ENCODE assay signal across 27 cellular contexts in the genomic region with DNA sequence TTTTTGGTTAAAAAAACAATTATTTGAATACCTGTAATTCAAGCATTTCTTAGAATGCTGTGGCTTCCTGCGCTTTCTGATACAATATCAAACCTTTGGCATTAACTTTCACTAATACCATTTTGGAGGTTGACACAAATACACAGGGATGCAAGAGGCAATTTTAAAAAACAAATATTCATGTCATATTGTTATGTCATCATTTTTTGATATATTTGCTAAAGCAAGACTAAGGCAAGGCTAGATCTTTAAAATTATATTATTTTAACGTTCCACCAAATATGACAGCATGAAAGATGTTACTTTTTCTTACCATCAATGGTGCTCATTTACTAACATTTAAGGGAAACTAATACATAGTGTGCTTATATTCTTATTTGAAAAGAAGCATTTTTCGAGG.
"Had no signal": no experiment of that assay in that cellular context is flagged by ENCODE, and none has a peak within 500 bp of the region (broad histone marks: within the 10 kb centered on the region; RNA-seq: fewer than 3 reads in every experiment).

No MANE protein-coding gene starts in this region.

- H3K36me3 ChIP-seq: thoracic aorta, thyroid gland, transverse colon, uterus had no signal

- H3K27ac ChIP-seq: stomach, suprapubic skin, testis, thoracic aorta, thyroid gland, tibial artery, tibial nerve, transverse colon, upper lobe of left lung, upper lobe of right lung, uterus, vagina had no signal

- FAIRE-seq: urothelium cell line had no signal

- H3K9me3 ChIP-seq: stomach, suprapubic skin, testis, thoracic aorta, thyroid gland, tibial artery, tibial nerve, transverse colon, upper lobe of left lung, upper lobe of right lung, uterus, vagina had no signal

- H3K4me1 ChIP-seq: stomach, suprapubic skin, testis, tibial artery, tibial nerve, upper lobe of left lung, upper lobe of right lung, uterus, vagina had no signal

- H3K27me3 ChIP-seq: stomach, suprapubic skin, testis, thyroid gland, tibial artery, tibial nerve, transverse colon, upper lobe of left lung, upper lobe of right lung, uterus, vagina had no signal

- H3K4me3 ChIP-seq: stomach, suprapubic skin, testis, thoracic aorta, thyroid gland, tibial artery, tibial nerve, transverse colon, upper lobe of left lung, upper lobe of right lung, uterus, vagina had no signal

- DNase-seq: stimulated activated CD4-positive, alpha-beta T cell treated with anti-CD3 and anti-CD28 coated beads, Interleukin-2, amount 100 ng/mL, for 48 hours; stimulated activated CD4-positive, alpha-beta T cell treated with anti-CD3 and anti-CD28 coated beads, Interleukin-4, amount 100 ng/mL, for 1 hour; stimulated activated CD4-positive, alpha-beta T cell treated with anti-CD3 and anti-CD28 coated beads, Interleukin-4, amount 100 ng/mL, for 24 hours; stimulated activated CD4-positive, alpha-beta T cell treated with anti-CD3 and anti-CD28 coated beads, Interleukin-4, amount 100 ng/mL, for 4 hours; stimulated activated CD8-positive, alpha-beta memory T cell treated with anti-CD3 and anti-CD28 coated beads, Interleukin-4, amount 100 ng/mL, for 48 hours; stimulated activated naive B cell treated with anti-CD40 and anti-IgM and Interleukin-4, amounts not matched to agents 10 μg/mL and 1 μg/mL and 100 μg/mL, for 72 hours; stimulated activated naive CD4-positive, alpha-beta T cell; stimulated activated naive CD4-positive, alpha-beta T cell treated with Interleukin-2 at 50 U/mL for 16 hours; stimulated activated naive CD8-positive, alpha-beta T cell treated with anti-CD3 and anti-CD28 coated beads, Interleukin-15, amount 100 ng/mL, for 72 hours; stimulated activated naive CD8-positive, alpha-beta T cell treated with anti-CD3 and anti-CD28 coated beads, Interleukin-15, Interleukin-2, amounts not matched to agents 100 U/mL and 50 U/mL, for 24 hours; stomach; substantia nigra; testis; thyroid gland; tibial artery; transverse colon; trophoblast cell; upper lobe of right lung; uterus had no signal

- ATAC-seq: stimulated activated effector memory CD8-positive, alpha-beta T cell treated with anti-CD3 and anti-CD28 coated beads, Interleukin-12 subunit alpha, Interleukin-12 subunit beta, amount 100 ng/mL, for 72 hours; stimulated activated memory B cell treated with anti-CD40 and anti-IgM and Interleukin-4, amounts not matched to agents 10 μg/mL and 1 μg/mL and 100 μg/mL, for 72 hours; stimulated activated naive B cell treated with anti-CD40 and anti-IgM and Interleukin-4, amounts not matched to agents 10 μg/mL and 1 μg/mL and 100 μg/mL, for 72 hours; stimulated activated naive CD8-positive, alpha-beta T cell treated with anti-CD3 and anti-CD28 coated beads, Interleukin-15, amount 100 ng/mL, for 72 hours; stimulated activated naive CD8-positive, alpha-beta T cell treated with anti-CD3 and anti-CD28 coated beads, Interleukin-15, Interleukin-2, amounts not matched to agents 100 U/mL and 50 U/mL, for 24 hours; upper lobe of right lung had no signal
